8 cellular contexts compared by ENCODE assay signal in genomic region chr14:74618078-74618952, GRCh38. TPM values are rescaled to one million over a fixed set of nuclear protein-coding genes. Genes with fewer than 3 reads are reported as not detected.
DNase-seq lines count a peak whose midpoint lies in the region; ATAC-seq and TF ChIP-seq lines count a peak whose summit lies in the region.

No MANE protein-coding gene starts in this region.

- TF ChIP-seq CTCF in DOHH2 (IDR thresholded peaks at IDR 0.05; ENCODE audit: low read depth, low read length, poor library complexity, severe bottlenecking): peak; percentile 10
- no peak for TF ChIP-seq CTCF in fibroblast of the aortic adventitia (IDR thresholded peaks at IDR 0.05; ENCODE audit: insufficient read depth, low read length)

- no peaks in the 10 kb centered on the region for H3K9me2 ChIP-seq in DOHH2 (replicated peaks; ENCODE audit: control insufficient read depth, low read length)

- peak overlapping the region; percentile 79 for H3K4me2 ChIP-seq in DOHH2 (ENCODE audit: low read length)

- H3K4me3 ChIP-seq in DOHH2 (ENCODE audit: low read length) (peak overlapping the region; percentile 65), fibroblast of the aortic adventitia (ENCODE audit: low read depth, low read length) (no peak overlapping the region)

- DNase-seq in NCI-H460 (ENCODE audit: extremely low read depth, low read depth): peak; percentile 33
- peak; percentile 69 for DNase-seq in activated CD8-positive, alpha-beta memory T cell treated with anti-CD3 and anti-CD28 coated beads, Interleukin-2, amount 50 U/mL, for 4 hours
- peak; percentile 58 for DNase-seq in fibroblast of the aortic adventitia (ENCODE audit: low read depth)
- peak; percentile 42 to 45 for DNase-seq in stimulated activated CD4-positive, alpha-beta T cell treated with anti-CD3 and anti-CD28 coated beads, Interleukin-15, amount 100 ng/mL, for 48 hours (ENCODE audit: low read depth in 2 of 2)
- no peak for DNase-seq in amniotic stem cell (lab: John Stamatoyannopoulos, UW)
- no peak for DNase-seq in NCI-H446 (lab: John Stamatoyannopoulos, UW)

- H3K36me3 ChIP-seq in DOHH2 (ENCODE audit: control insufficient read depth, low read length): no peaks in the 10 kb centered on the region

- ATAC-seq in HG03342 (IDR thresholded peaks at IDR 0.05; ENCODE audit: unreplicated experiment): no peak

- no peaks in the 10 kb centered on the region for H3K79me2 ChIP-seq in DOHH2 (ENCODE audit: control insufficient read depth, low read length)

- H3K27ac ChIP-seq in DOHH2 (ENCODE audit: low read depth, low read length): no peak overlapping the region

- no peaks in the 10 kb centered on the region for H3K9me3 ChIP-seq in DOHH2 (ENCODE audit: control insufficient read depth, insufficient read depth, low read length)

- 0 out of 2 replicates have a peak, but pooled peaks cover 3% of the 10 kb centered on the region for H3F3A ChIP-seq in DOHH2 (ENCODE audit: control insufficient read depth, insufficient read depth)

- no peaks in the 10 kb centered on the region for H4K20me1 ChIP-seq in DOHH2 (ENCODE audit: control insufficient read depth, insufficient read depth, low read depth, low read length)

- peaks cover 33% of the 10 kb centered on the region for H3K4me1 ChIP-seq in DOHH2 (ENCODE audit: control insufficient read depth, low read length)

- H3K27me3 ChIP-seq in DOHH2 (ENCODE audit: control insufficient read depth, low read length): no peaks in the 10 kb centered on the region

RNA-seq across cellular contexts. Expression of gene LTBP2, which starts 6.3 kb away (rescaled TPM):
- 0.43 and 0.79 TPM in 2 replicates for total RNA-seq in NCI-H460 (2014; rRNA removed; shearing (Covaris generic))
- polyA plus RNA-seq in NCI-H460 (2014; cell fraction: nucleus; rRNA removed): 0.11 and 0.50 TPM in 2 replicates
- 58.5 and 157 TPM in 2 replicates for total RNA-seq in fibroblast of the aortic adventitia (ENCODE audit: low replicate concordance)

Comparison
In these comparisons a context has a peak if more than half of its experiments do, and no peak if none do; other contexts are left out.
1. DNase-seq: peak in NCI-H460 (single experiment), activated CD8-positive, alpha-beta memory T cell treated with anti-CD3 and anti-CD28 coated beads, Interleukin-2, amount 50 U/mL, for 4 hours (single experiment), fibroblast of the aortic adventitia (single experiment) and stimulated activated CD4-positive, alpha-beta T cell treated with anti-CD3 and anti-CD28 coated beads, Interleukin-15, amount 100 ng/mL, for 48 hours (2 of 2); none in amniotic stem cell (single experiment) and NCI-H446 (0 of 2).
2. RNA of gene LTBP2, which starts 6.3 kb away (total RNA-seq): 58.5 to 157 TPM in fibroblast of the aortic adventitia; 0.43 to 0.79 TPM in NCI-H460; every median in the first group is over 10 times any median in the second.